Comparison of ENCODE assay signal across 28 cellular contexts in genomic region chr2:183723278-183723677, GRCh38.
"Had no signal": no experiment of that assay in that cellular context is flagged by ENCODE, and none has a peak within 500 bp of the region (broad histone marks: within the 10 kb centered on the region; RNA-seq: fewer than 3 reads in every experiment).

No MANE protein-coding gene starts in this region.

- H3K27ac ChIP-seq: colonic mucosa, coronary artery, dorsolateral prefrontal cortex, epithelial cell of prostate, esophagus muscularis mucosa, esophagus squamous epithelium, foreskin keratinocyte, gastrocnemius medialis, gastroesophageal sphincter, heart left ventricle, heart right ventricle, hepatocyte had no signal

- H3K4me2 ChIP-seq: hepatocyte had no signal

- H3K9me3 ChIP-seq: colonic mucosa, esophagus muscularis mucosa, esophagus squamous epithelium, gastrocnemius medialis, gastroesophageal sphincter, heart right ventricle had no signal

- H3K4me3 ChIP-seq: colonic mucosa, coronary artery, dorsolateral prefrontal cortex, esophagus muscularis mucosa, esophagus squamous epithelium, gastrocnemius medialis, gastroesophageal sphincter, heart left ventricle, heart right ventricle, hepatocyte had no signal

- DNase-seq: colonic mucosa; cortex of kidney; dermis blood vessel endothelial cell; dorsolateral prefrontal cortex; effector CD4-positive, alpha-beta T cell; effector CD8-positive, alpha-beta T cell; effector memory CD4-positive, alpha-beta T cell; effector memory CD8-positive, alpha-beta T cell; endodermal cell; erythroblast; esophagus squamous epithelium; foreskin fibroblast; foreskin keratinocyte; foreskin melanocyte; gastrocnemius medialis; glutamatergic neuron; head of caudate nucleus; heart left ventricle; heart right ventricle had no signal

- H3K27me3 ChIP-seq: colonic mucosa, dorsolateral prefrontal cortex, esophagus muscularis mucosa, esophagus squamous epithelium, foreskin keratinocyte, gastrocnemius medialis, gastroesophageal sphincter, heart left ventricle, heart right ventricle, hepatocyte had no signal

- FAIRE-seq: endometrium, endothelial cell of umbilical vein, frontal cortex had no signal

- H2AFZ ChIP-seq: hepatocyte had no signal

- H3K4me1 ChIP-seq: colonic mucosa, esophagus muscularis mucosa, esophagus squamous epithelium, foreskin keratinocyte, gastrocnemius medialis, gastroesophageal sphincter, heart left ventricle, heart right ventricle had no signal

- H3K36me3 ChIP-seq: colonic mucosa, esophagus muscularis mucosa, esophagus squamous epithelium, gastrocnemius medialis, gastroesophageal sphincter, heart left ventricle, heart right ventricle had no signal

- H3K79me2 ChIP-seq: hepatocyte had no signal

- ATAC-seq: effector memory CD8-positive, alpha-beta T cell; esophagus mucosa; foreskin keratinocyte; gastrocnemius medialis; gastroesophageal sphincter; heart left ventricle; heart right ventricle had no signal
